ENCODE assay signal across 8 cellular contexts in the genomic region with DNA sequence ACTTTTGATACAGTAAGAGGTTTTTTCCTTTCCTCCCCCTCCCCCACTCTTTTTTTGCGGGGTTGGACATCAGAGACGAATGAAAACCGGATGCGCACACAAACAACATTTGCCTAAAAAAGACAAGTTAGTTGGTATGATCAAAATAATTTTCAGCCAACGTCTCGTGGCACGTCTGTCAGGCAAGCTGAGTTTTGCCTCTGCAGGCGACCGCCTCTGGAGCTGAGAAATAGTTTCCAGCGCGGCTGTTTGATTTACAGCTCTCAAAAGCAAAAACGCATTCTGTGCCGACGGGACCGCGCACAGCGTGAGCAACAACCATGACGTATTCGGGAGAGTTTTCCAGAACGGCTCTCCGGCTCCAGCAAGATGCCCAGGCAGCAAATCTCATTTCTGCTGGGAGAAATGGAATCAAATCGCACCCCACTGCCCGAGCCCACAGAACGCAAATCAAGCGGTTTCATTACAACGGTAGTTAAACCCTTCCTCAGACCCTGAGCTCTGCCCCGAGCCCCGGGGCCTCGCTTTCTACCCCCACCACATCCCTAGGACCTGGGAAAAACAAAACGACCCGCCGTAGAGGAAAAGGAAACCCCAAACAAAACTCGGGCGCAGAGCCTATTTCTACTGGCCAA. TPM values are rescaled to one million over a fixed set of nuclear protein-coding genes. Genes with fewer than 3 reads are reported as not detected.
DNase-seq lines count a peak whose midpoint lies in the region; TF ChIP-seq lines count a peak whose summit lies in the region.

No MANE protein-coding gene starts in this region.

- H3K27me3 Mint-ChIP-seq in H9 (ENCODE audit: low read depth), result peaks cover 15% of the 10 kb centered on the region

- H4K91ac ChIP-seq in H9 (ENCODE audit: insufficient read length, low read depth, low read length), result no peak overlapping the region

- no peaks in the 10 kb centered on the region for H3K79me1 ChIP-seq in H9 (ENCODE audit: insufficient read depth, low read depth, low read length, poor library complexity, severe bottlenecking)

- no peak overlapping the region for H2BK120ac ChIP-seq in H9 (ENCODE audit: low read depth, low read length, poor library complexity, severe bottlenecking)

- H2BK15ac ChIP-seq in H9 (ENCODE audit: low read depth, low read length), result no peak overlapping the region

- H2AFZ ChIP-seq in H9 (ENCODE audit: low read length), result peak overlapping the region; percentile 0

- H3K18ac ChIP-seq in H9 (ENCODE audit: insufficient read length, low read depth, low read length), result peak overlapping the region; percentile 82

- no peaks in the 10 kb centered on the region for H3K9me3 ChIP-seq in H9 (ENCODE audit: control insufficient read depth, low read depth, low read length)

- H3K36me3 Mint-ChIP-seq in H9 (ENCODE audit: insufficient read depth in 1 of 3, low read depth in 3 of 3), result no peaks in the 10 kb centered on the region

- H3K4me3 Mint-ChIP-seq in H9, result no peak overlapping the region

- H2BK20ac ChIP-seq in H9 (ENCODE audit: low read depth, low read length, poor library complexity, severe bottlenecking), result no peak overlapping the region

- peak overlapping the region; percentile 90 for H3K4me2 ChIP-seq in H9 (ENCODE audit: insufficient read depth, insufficient read length, low read length)

- H3K9me3 Mint-ChIP-seq in H9, result no peaks in the 10 kb centered on the region

- H4K20me1 ChIP-seq in H9 (ENCODE audit: control insufficient read depth, insufficient read depth, insufficient read length), result no peaks in the 10 kb centered on the region

- H3K4me1 ChIP-seq in H9 (ENCODE audit: insufficient read depth, low read length), result peaks cover 2% of the 10 kb centered on the region; the same call in 1 of the 2 replicates

- no peak overlapping the region for H2BK5ac ChIP-seq in H9 (ENCODE audit: insufficient read length, low read length)

- in situ Hi-C loops in GM13977 (cut with MboI; ENCODE audit: low pct_unique_long_range_greater_than_20kb, low sequenced_read_pairs, unreplicated experiment), result no loop called here

- no peak overlapping the region for H4K8ac ChIP-seq in H9 (replicated peaks; ENCODE audit: insufficient read length, low read depth, low read length)

- no peaks in the 10 kb centered on the region for H3K27me3 ChIP-seq in H9 (ENCODE audit: insufficient read depth, low read length)

- no CpG with 5 or more reads among the region's 34 CpGs for WGBS in H9 (ENCODE audit: extremely low coverage, insufficient read length, low lambda C conversion rate)

- H4K5ac ChIP-seq in H9 (ENCODE audit: insufficient read length, low read depth, low read length), result peak overlapping the region; percentile 44

- H3T11ph ChIP-seq in H9 (ENCODE audit: low read length), result no peak overlapping the region

- no peak overlapping the region for H2BK12ac ChIP-seq in H9 (ENCODE audit: insufficient read length, low read depth, low read length)

- H3K27ac ChIP-seq in H9 (ENCODE audit: insufficient read length, low read depth, low read length), result peak overlapping the region; percentile 86

- H3K9ac ChIP-seq in H9 (ENCODE audit: extremely low read depth, insufficient read length, low read length), result peak overlapping the region; percentile 70

- peaks cover 8 to 9% of the 10 kb centered on the region in 2 experiments for H3K4me1 Mint-ChIP-seq in H9

- H3K23me2 ChIP-seq in H9 (ENCODE audit: insufficient read length, low read depth, low read length, poor library complexity, severe bottlenecking), result peaks cover 20% of the 10 kb centered on the region

- H3K56ac ChIP-seq in H9 (ENCODE audit: insufficient read length, low read depth, low read length), result no peak overlapping the region

- H3K4ac ChIP-seq in H9 (ENCODE audit: low read depth, low read length), result no peak overlapping the region; the same call in 1 of the 2 replicates

- no peaks in the 10 kb centered on the region for H3K79me2 ChIP-seq in H9 (ENCODE audit: insufficient read depth, low read length)

- no peak overlapping the region for H3K23ac ChIP-seq in H9 (ENCODE audit: insufficient read length, low read depth, low read length)

- DNase-seq in EL, result peak; percentile 68
- no peak for DNase-seq in H9
- peak; percentile 83 for DNase-seq in NCI-H146 (lab: John Stamatoyannopoulos, UW)
- peak; percentile 82 for DNase-seq in activated CD4-positive, alpha-beta T cell treated with anti-CD3 and anti-CD28 coated beads for 48 hours
- peak; percentile 46 for DNase-seq in effector CD8-positive, alpha-beta T cell (lab: John Stamatoyannopoulos, UW)
- peak; percentile 92 for DNase-seq in medulla oblongata (ENCODE audit: extremely low spot score)
- peak; percentile 57 for DNase-seq in stimulated activated CD8-positive, alpha-beta memory T cell treated with anti-CD3 and anti-CD28 coated beads, Interleukin-12 subunit alpha, Interleukin-12 subunit beta, amount 100 ng/mL, for 4 hours (ENCODE audit: low read depth)
- no peak for DNase-seq in GM13977 (ENCODE audit: low spot score)

- peak overlapping the region; percentile 95; the same call in 1 of the 2 replicates for H3K14ac ChIP-seq in H9 (ENCODE audit: insufficient read depth, low read length)

- TF ChIP-seq CTCF in H9 (conservative IDR thresholded peaks at IDR 0.05) (no peak), GM13977 (IDR thresholded peaks at IDR 0.05; ENCODE audit: extremely low read depth, insufficient read depth, missing control alignments) (no peak)

- H2AK5ac ChIP-seq in H9 (ENCODE audit: insufficient read length, low read length), result no peak overlapping the region

- no peak overlapping the region for H3K27ac Mint-ChIP-seq in H9

RNA-seq across cellular contexts. Expression of a gene that starts 14.2 kb away (rescaled TPM):
- total RNA-seq in H9 (2021), result 354 TPM in 2 replicates

RNA-seq across cellular contexts. Expression of a gene that starts 50.9 kb away (rescaled TPM):
- total RNA-seq in H9 (2021), result 18.1 and 21.2 TPM in 2 replicates

Comparison
In these comparisons a context has a peak if more than half of its experiments do, and no peak if none do; other contexts are left out.
1. DNase-seq: peak in EL (single experiment), NCI-H146 (single experiment), activated CD4-positive, alpha-beta T cell treated with anti-CD3 and anti-CD28 coated beads for 48 hours (single experiment), effector CD8-positive, alpha-beta T cell (single experiment), medulla oblongata (single experiment) and stimulated activated CD8-positive, alpha-beta memory T cell treated with anti-CD3 and anti-CD28 coated beads, Interleukin-12 subunit alpha, Interleukin-12 subunit beta, amount 100 ng/mL, for 4 hours (single experiment); none in H9 (single experiment) and GM13977 (single experiment).